13 cellular contexts compared by ENCODE assay signal in the genomic region with DNA sequence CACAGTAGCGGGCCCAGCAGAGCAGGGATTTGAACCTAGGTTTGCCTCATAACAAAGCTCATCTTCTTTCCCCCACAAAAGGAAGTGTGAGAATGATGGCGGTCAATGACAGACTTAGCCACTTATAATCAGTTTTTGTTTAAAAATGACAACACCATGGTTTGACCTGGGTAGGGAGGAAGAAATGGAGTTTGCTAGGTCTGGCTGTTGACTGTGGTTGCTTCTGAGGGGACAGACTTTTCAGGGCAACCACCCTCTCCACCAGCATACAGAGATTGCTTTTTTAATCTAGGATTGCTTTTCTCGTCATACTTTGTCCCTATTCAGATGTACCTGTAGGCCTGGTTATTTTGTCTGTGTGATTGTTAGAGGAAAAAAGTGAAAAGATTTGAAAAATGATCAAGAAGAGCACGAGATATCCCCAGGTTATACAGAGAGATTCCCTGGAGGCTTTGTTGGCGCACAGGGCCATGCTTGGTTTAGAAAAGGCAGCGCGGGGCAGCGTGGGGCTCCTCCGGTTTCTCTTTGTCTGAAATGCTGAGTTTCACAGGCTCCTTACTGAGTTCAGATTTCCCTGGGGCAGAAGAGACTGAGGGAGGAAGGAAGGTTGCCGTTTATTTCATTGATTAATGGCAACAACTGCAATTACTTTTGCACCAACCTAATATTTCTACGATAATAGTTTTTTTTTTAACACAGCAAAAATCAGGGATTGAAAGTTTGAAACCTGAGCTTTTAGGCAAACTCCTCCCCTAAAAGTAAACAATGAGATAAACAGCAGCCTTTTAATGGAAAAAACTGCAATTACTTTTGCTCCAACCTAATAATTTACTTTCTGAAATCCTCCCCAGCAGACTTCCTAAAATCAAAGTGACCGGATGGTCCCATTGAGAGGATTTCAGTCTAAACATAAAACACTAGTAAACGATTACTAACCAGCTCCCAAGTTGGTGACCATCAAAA.
A peak's percentile ranks its signal among the peaks of the same experiment; 100 is the strongest.
DNase-seq lines count a peak whose midpoint lies in the region; ATAC-seq and TF ChIP-seq lines count a peak whose summit lies in the region.
"Had no signal": no experiment of that assay in that cellular context is flagged by ENCODE, and none has a peak within 500 bp of the region (broad histone marks: within the 10 kb centered on the region; RNA-seq: fewer than 3 reads in every experiment).

No MANE protein-coding gene starts in this region.

- peak overlapping the region; percentile 6; the same call in 1 of the 2 replicates for H2AK5ac ChIP-seq in IMR-90 (ENCODE audit: low read depth, low read length)

- H3K23ac ChIP-seq in IMR-90 (ENCODE audit: low read depth, low read length): peak overlapping the region; percentile 77

- H3K9ac ChIP-seq in IMR-90 (ENCODE audit: low read depth, low read length) (peak overlapping the region; percentile 43), parathyroid adenoma (no peak overlapping the region)

- peak overlapping the region; percentile 59 for H3K18ac ChIP-seq in IMR-90 (ENCODE audit: low read depth, low read length)

- H2BK5ac ChIP-seq in IMR-90 (ENCODE audit: low read depth, low read length, poor library complexity, severe bottlenecking): peak overlapping the region; percentile 42

- H2BK15ac ChIP-seq in IMR-90 (ENCODE audit: low read depth, low read length): peak overlapping the region; percentile 21; the same call in 2 of the 3 replicates

- H2BK20ac ChIP-seq in IMR-90 (ENCODE audit: low read depth, low read length): peak overlapping the region; percentile 23

- TF ChIP-seq POLR2A in IMR-90 (IDR thresholded peaks at IDR 0.05; ENCODE audit: low read depth, low read length): no peak

- peaks cover 25% of the 10 kb centered on the region for H3K9me1 ChIP-seq in IMR-90 (ENCODE audit: insufficient read depth, low read length)

- H3K27ac ChIP-seq in IMR-90 (ENCODE audit: insufficient read depth, low read length) (peak overlapping the region; percentile 75), hepatocyte (peak overlapping the region; percentile 88), parathyroid adenoma (peak overlapping the region; percentile 16)

- H3K56ac ChIP-seq in IMR-90 (ENCODE audit: extremely low read depth, insufficient read depth, low read length): peak overlapping the region; percentile 40; the same call in 1 of the 2 replicates

- no peak for TF ChIP-seq RAD21 in IMR-90 (IDR thresholded peaks at IDR 0.05; ENCODE audit: low read length)

- H4K5ac ChIP-seq in IMR-90 (ENCODE audit: low read depth, low read length): peak overlapping the region; percentile 86

- CTCF ChIA-PET in IMR-90 (lab: Yijun Ruan, JAX): interaction anchor here (0.6 kb wide), 1 partner anchor 1267 kb away, joined by 3 read pairs; no protein-coding TSS in a partner anchor

- H3K4me2 ChIP-seq in IMR-90 (ENCODE audit: low read depth, low read length): peak overlapping the region; percentile 86
- H3K4me2 ChIP-seq in hepatocyte: peak overlapping the region; percentile 64
- peak overlapping the region; percentile 43 for H3K4me2 ChIP-seq in parathyroid adenoma (ENCODE audit: low read length)

- H3K79me2 ChIP-seq in hepatocyte (peaks cover 79% of the 10 kb centered on the region), parathyroid adenoma (peaks cover 4% of the 10 kb centered on the region)

- TF ChIP-seq CTCF in IMR-90 (conservative IDR thresholded peaks at IDR 0.05; ENCODE audit: low read depth, low read length): no peak
- TF ChIP-seq CTCF in hepatocyte (IDR thresholded peaks at IDR 0.05; ENCODE audit: poor library complexity): no peak
- no peak for TF ChIP-seq CTCF in parathyroid adenoma (IDR thresholded peaks at IDR 0.05)

- H3K9me2 ChIP-seq in hepatocyte (replicated peaks; ENCODE audit: insufficient read depth): no peaks in the 10 kb centered on the region

- H3K27me3 ChIP-seq in IMR-90 (ENCODE audit: control insufficient read depth, insufficient read depth, low read length): no peaks in the 10 kb centered on the region
- H3K27me3 ChIP-seq in hepatocyte: no peaks in the 10 kb centered on the region
- H3K27me3 ChIP-seq in parathyroid adenoma (ENCODE audit: control insufficient read depth, insufficient read depth, low read length): no peaks in the 10 kb centered on the region

- H3K4me3 ChIP-seq in IMR-90 (ENCODE audit: insufficient read depth, low read depth, low read length) (peak overlapping the region; percentile 10; the same call in 1 of the 2 replicates), hepatocyte (no peak overlapping the region), parathyroid adenoma (ENCODE audit: low read depth, low read length) (no peak overlapping the region)
- H3K4me3 ChIP-seq: lung had no signal

- H2AFZ ChIP-seq in IMR-90 (replicated peaks; ENCODE audit: low read length, poor library complexity) (no peak overlapping the region), hepatocyte (peak overlapping the region; percentile 14), parathyroid adenoma (peak overlapping the region; percentile 5)

- H2BK120ac ChIP-seq in IMR-90 (ENCODE audit: low read depth, low read length): peak overlapping the region; percentile 43

- intact Hi-C loops in IMR-90 (cut with micrococcal nuclease) (no loop called here), posterior vena cava (cut with DNase I) (no loop called here)

- H2AK9ac ChIP-seq in IMR-90 (replicated peaks; ENCODE audit: low read depth, low read length, poor library complexity): peak overlapping the region; percentile 48

- H3K36me3 ChIP-seq in IMR-90 (ENCODE audit: control insufficient read depth, insufficient read depth, low read length) (0 out of 2 replicates have a peak, but pooled peaks cover 1% of the 10 kb centered on the region), hepatocyte (replicated peaks; ENCODE audit: insufficient read depth, low read depth) (no peaks in the 10 kb centered on the region), parathyroid adenoma (ENCODE audit: control insufficient read depth, insufficient read depth, low read length) (no peaks in the 10 kb centered on the region)

- H3K4me1 ChIP-seq in IMR-90 (ENCODE audit: control insufficient read depth, insufficient read depth, low read length) (peaks cover 27% of the 10 kb centered on the region), hepatocyte (ENCODE audit: insufficient read depth) (peaks cover 51% of the 10 kb centered on the region), parathyroid adenoma (peaks cover 6% of the 10 kb centered on the region)

- WGBS in IMR-90 (ENCODE audit: extremely low coverage in 2 of 2, insufficient read length in 1 of 2), 2 experiments: no CpG with 5 or more reads among the region's 13 CpGs
- 38% methylated on average over 13 of the region's 13 CpGs for WGBS in hepatocyte (ENCODE audit: low lambda C conversion rate, missing lambda C conversion rate)

- POLR2A ChIA-PET in IMR-90 (lab: Charles Lee; ENCODE audit: unreplicated experiment): interaction anchor here (0.6 to 0.8 kb wide), 3 partner anchors 19 to 27 kb away, joined by 3 read pairs; no protein-coding TSS in a partner anchor

- peak overlapping the region; percentile 44 for H3K14ac ChIP-seq in IMR-90 (replicated peaks; ENCODE audit: low read depth, low read length)

- H3K9me3 ChIP-seq in IMR-90 (ENCODE audit: control insufficient read depth, insufficient read depth, low read length) (no peaks in the 10 kb centered on the region), hepatocyte (ENCODE audit: low read depth) (no peaks in the 10 kb centered on the region), parathyroid adenoma (ENCODE audit: control insufficient read depth, low read length) (no peaks in the 10 kb centered on the region)

- peak overlapping the region; percentile 14 to 48; a peak in 3 of 4 replicates for H4K8ac ChIP-seq in IMR-90 (ENCODE audit: low read depth in 2 of 2, low read length in 2 of 2)

- DNase-seq in IMR-90 (peak; percentile 40), NCI-H748 treated with DMSO at 0.1 percent for 48 hours (lab: John Stamatoyannopoulos, UW) (peak; percentile 67), hepatocyte (ENCODE audit: low spot score) (no peak), posterior vena cava (ENCODE audit: low spot score) (no peak), germinal center (ENCODE audit: low spot score) (no peak), NCI-H226 (no peak)
- no peak for DNase-seq in activated effector memory CD4-positive, alpha-beta T cell treated with anti-CD3 and anti-CD28 coated beads, Interleukin-2, amount 50 U/mL, for 16 hours
- DNase-seq: activated naive CD8-positive, alpha-beta T cell treated with anti-CD3 and anti-CD28 coated beads, Interleukin-2, amount 10 ng/mL, durations not matched to agents 7 days and 5 days; dermis blood vessel endothelial cell; NCI-H1694 had no signal

- H4K91ac ChIP-seq in IMR-90 (ENCODE audit: insufficient read depth, low read depth, low read length): peak overlapping the region; percentile 49

- peak overlapping the region; percentile 55 for H3K4ac ChIP-seq in IMR-90 (ENCODE audit: low read depth, low read length)

- H4K20me1 ChIP-seq in IMR-90 (ENCODE audit: insufficient read depth, low read length) (peaks cover 20% of the 10 kb centered on the region; the same call in 1 of the 2 replicates), hepatocyte (ENCODE audit: insufficient read depth, poor library complexity, severe bottlenecking) (no peaks in the 10 kb centered on the region)

- in situ Hi-C loops in IMR-90 (cut with MboI; ENCODE audit: low sequenced_read_pairs): no loop called here

- H3K79me1 ChIP-seq in IMR-90 (ENCODE audit: low read depth in 1 of 2, low read length in 2 of 2): peaks cover 38 to 80% of the 10 kb centered on the region in 2 experiments

- ATAC-seq in IMR-90 (ENCODE audit: low read depth): peak; percentile 61
- ATAC-seq: Panc1 had no signal

- dilution Hi-C loops in IMR-90 (cut with HindIII; ENCODE audit: low sequenced_read_pairs, unreplicated experiment): no loop called here

- BruUV-seq in IMR-90 (replicated peaks; lab: Mats Ljungman, UMichigan): no TSS peak

TF ChIP-seq in IMR-90, 13 proteins besides CTCF, POLR2A, EP300 and RAD21:
- TF ChIP-seq SMC3 (IDR thresholded peaks at IDR 0.05; ENCODE audit: low read depth, low read length): no peak
- peak; percentile 57; the same call in 1 of the 2 replicates for TF ChIP-seq MXI1 (IDR thresholded peaks at IDR 0.05; ENCODE audit: borderline replicate concordance, low read depth, low read length)
- TF ChIP-seq MAZ (IDR thresholded peaks at IDR 0.05; ENCODE audit: borderline replicate concordance, low read depth, low read length): no peak
- TF ChIP-seq FOS (IDR thresholded peaks at IDR 0.05; ENCODE audit: low read depth, low read length): no peak
TF ChIP-seq in IMR-90: peak in this region for 1.

Comparison
In these comparisons a context has a peak if more than half of its experiments do, and no peak if none do; other contexts are left out.
1. DNase-seq: peak in IMR-90 (single experiment) and NCI-H748 treated with DMSO at 0.1 percent for 48 hours (single experiment); none in hepatocyte (single experiment), posterior vena cava (single experiment), activated effector memory CD4-positive, alpha-beta T cell treated with anti-CD3 and anti-CD28 coated beads, Interleukin-2, amount 50 U/mL, for 16 hours (single experiment), germinal center (single experiment) and NCI-H226 (single experiment).
2. H3K27ac ChIP-seq: peak in every context shown above with its lines; median percentile 88 in hepatocyte; 75 in IMR-90; 16 in parathyroid adenoma.
3. Peak in every context shown above with its lines, with median percentiles within 50 percentile points of each other: H3K4me2 ChIP-seq.